ENCODE assay signal across 8 cellular contexts in genomic region chr18:57561728-57562423, GRCh38. TPM values are rescaled to one million over a fixed set of nuclear protein-coding genes. Genes with fewer than 3 reads are reported as not detected.
DNase-seq lines count a peak whose midpoint lies in the region; ATAC-seq lines count a peak whose summit lies in the region.

No MANE protein-coding gene starts in this region.

- peaks cover 21% of the 10 kb centered on the region for H3K36me3 Mint-ChIP-seq in memory B cell

- DNase-seq in ACHN, result peak; percentile 43
- DNase-seq in GM04504 (ENCODE audit: low read depth), result peak; percentile 9
- peak; percentile 44 for DNase-seq in M059J (ENCODE audit: low read depth)
- DNase-seq in SHP77 treated with DMSO at 0.1 percent for 48 hours (lab: John Stamatoyannopoulos, UW), result peak; percentile 12
- peak; percentile 61 for DNase-seq in ecto neural progenitor cell (ENCODE audit: low spot score)
- peak; percentile 23 to 51 for DNase-seq in memory B cell (ENCODE audit: low spot score in 2 of 2)

- no peaks in the 10 kb centered on the region for H3K9me3 Mint-ChIP-seq in memory B cell

- ATAC-seq in memory B cell (ENCODE audit: low read depth) (peak; percentile 53), GM18498 (IDR thresholded peaks at IDR 0.05; ENCODE audit: unreplicated experiment) (no peak), GM18519 (IDR thresholded peaks at IDR 0.05; ENCODE audit: low FRiP score, unreplicated experiment) (no peak)

- H3K4me3 Mint-ChIP-seq in memory B cell, result no peak overlapping the region

- in situ Hi-C loops in ACHN (cut with HindIII; ENCODE audit: low pct_ligation_motif_present, low pct_unique_long_range_greater_than_20kb, low sequenced_read_pairs), result no loop called here

- H3K4me1 Mint-ChIP-seq in memory B cell, result no peaks in the 10 kb centered on the region

- no peaks in the 10 kb centered on the region for H3K27me3 Mint-ChIP-seq in memory B cell

- H3K27ac Mint-ChIP-seq in memory B cell, result no peak overlapping the region

RNA-seq across cellular contexts. Expression of gene FECH, which starts 24.6 kb away (rescaled TPM):
- 37.8 and 51.3 TPM in 2 replicates for total RNA-seq in M059J (2014; rRNA removed; shearing (Covaris generic))

RNA-seq across cellular contexts. Expression of gene NARS1, which starts 59.8 kb away (rescaled TPM):
- total RNA-seq in M059J (2014; rRNA removed; shearing (Covaris generic)), result 167 and 185 TPM in 2 replicates

Comparison
In these comparisons a context has a peak if more than half of its experiments do, and no peak if none do; other contexts are left out.
1. DNase-seq: peak in every context shown above with its lines; median percentile 61 in ecto neural progenitor cell; 44 in M059J; 43 in ACHN; 37 in memory B cell; 12 in SHP77 treated with DMSO at 0.1 percent for 48 hours; 9 in GM04504.